Comparison of ENCODE assay signal across 10 cellular contexts in genomic region chr19:18254546-18255500, GRCh38. TPM values are rescaled to one million over a fixed set of nuclear protein-coding genes. Genes with fewer than 3 reads are reported as not detected.
DNase-seq lines count a peak whose midpoint lies in the region; ATAC-seq and TF ChIP-seq lines count a peak whose summit lies in the region.
"Had no signal": no experiment of that assay in that cellular context is flagged by ENCODE, and none has a peak within 500 bp of the region (broad histone marks: within the 10 kb centered on the region; RNA-seq: fewer than 3 reads in every experiment).

No MANE protein-coding gene starts in this region.

- H3K27ac ChIP-seq in foreskin keratinocyte = no peak overlapping the region
- H3K27ac ChIP-seq in transverse colon = peak overlapping the region; percentile 67 to 79 (median 73)

- TF ChIP-seq EP300 in transverse colon (IDR thresholded peaks at IDR 0.05; ENCODE audit: low read depth) = no peak

- peak; percentile 64 for TF ChIP-seq POLR2A in transverse colon (IDR thresholded peaks at IDR 0.05)

- WGBS in transverse colon (ENCODE audit: low coverage in 1 of 2), 2 donors = 16% methylated on average over 19 of the region's 23 CpGs; no CpG with 5 or more reads in 1 of the 2 donors

- H3K4me1 ChIP-seq in foreskin keratinocyte (peaks cover 3% of the 10 kb centered on the region), transverse colon (peaks cover 0 to 29% (median 10%) of the 10 kb centered on the region in 4 donors)

- ATAC-seq in foreskin keratinocyte = peak; percentile 64

- intact Hi-C loops in transverse colon (cut with DNase I; ENCODE audit: low total_unique reads) = loop anchor here (5.0 kb wide), 1 partner anchor 143 kb away; no protein-coding TSS in a partner anchor

- H3K4me3 ChIP-seq in transverse colon = peak overlapping the region in 2 of 4 donors; percentile 16 to 31

- H3K9me3 ChIP-seq in transverse colon = no peaks in the 10 kb centered on the region

- no peaks in the 10 kb centered on the region for H3K36me3 ChIP-seq in transverse colon

- TF ChIP-seq CTCF in foreskin keratinocyte (conservative IDR thresholded peaks at IDR 0.05) (peak; percentile 54), transverse colon (IDR thresholded peaks at IDR 0.05) (peak; percentile 35 to 72 (median 54))

- H3K27me3 ChIP-seq in foreskin keratinocyte (no peaks in the 10 kb centered on the region), transverse colon (peaks cover 8% of the 10 kb centered on the region)

- peak; percentile 41 to 64 for DNase-seq in NCI-H2081 (lab: John Stamatoyannopoulos, UW)
- DNase-seq in NCI-H2081 treated with DMSO at 0.1 percent for 48 hours (lab: John Stamatoyannopoulos, UW) = no peak
- peak; percentile 86 for DNase-seq in NCI-H69 (lab: John Stamatoyannopoulos, UW)
- no peak for DNase-seq in foreskin keratinocyte
- DNase-seq in transverse colon = peak; percentile 76
- no peak for DNase-seq in stimulated activated CD4-positive, alpha-beta T cell treated with anti-CD3 and anti-CD28 coated beads, Interleukin-15, amount 100 ng/mL, for 24 hours
- DNase-seq in middle frontal gyrus (ENCODE audit: extremely low spot score, low spot score) = no peak
- no peak for DNase-seq in activated CD4-positive, CD25-positive, alpha-beta regulatory T cell treated with anti-CD3 and anti-CD28 coated beads, Interleukin-2, amount 50 U/mL, for 72 hours
- DNase-seq: activated CD4-positive, alpha-beta T cell treated with anti-CD3 and anti-CD28 coated beads for 48 hours; foreskin fibroblast had no signal

- in situ Hi-C loops in transverse colon (cut with MboI; ENCODE audit: low pct_ligation_motif_present in 1 of 4, low pct_unique_long_range_greater_than_20kb in 1 of 4, low sequenced_read_pairs in 3 of 4) = loop anchor here in 1 of 4 donors (25.0 kb wide), 1 partner anchor 157 kb away; the partner anchor contains the start of gene SSBP4

RNA-seq across cellular contexts. Expression of gene IQCN, which starts 19.4 kb away (rescaled TPM):
- total RNA-seq in foreskin keratinocyte = 0.03 and 0.04 TPM in 2 replicates
- not detected in 2 replicates for polyA plus RNA-seq in foreskin keratinocyte
- 10 to 100 TPM in 3 of 4 donors, 1 to 10 TPM in 1; 4.8 to 49.7 (median 17.5) TPM for total RNA-seq in transverse colon

RNA-seq across cellular contexts. Expression of gene JUND, which starts 26.6 kb away (rescaled TPM):
- 35.0 and 36.9 TPM in 2 replicates for total RNA-seq in foreskin keratinocyte
- 47.1 and 47.7 TPM in 2 replicates for polyA plus RNA-seq in foreskin keratinocyte
- total RNA-seq in transverse colon = 1,000 to 10,000 TPM in 3 of 4 donors, 100 to 1,000 TPM in 1; 714 to 2,423 (median 1,288) TPM

RNA-seq across cellular contexts. Expression of gene PDE4C, which starts 28.6 kb away (rescaled TPM):
- total RNA-seq in foreskin keratinocyte (not detected in 2 replicates), transverse colon (10 to 100 TPM in 2 of 4 donors, 1 to 10 TPM in 2; 3.0 to 18.3 (median 7.7) TPM)
- polyA plus RNA-seq in foreskin keratinocyte = not detected in 2 replicates

RNA-seq across cellular contexts. Expression of gene RAB3A, which starts 51.0 kb away (rescaled TPM):
- total RNA-seq in foreskin keratinocyte (0.68 and 0.85 TPM in 2 replicates), transverse colon (1 to 10 TPM in 3 of 4 donors, not detected in 1; 2.2 to 8.6 (median 3.8) TPM)
- 0.84 and 1.5 TPM in 2 replicates for polyA plus RNA-seq in foreskin keratinocyte

Comparison
In these comparisons a context has a peak if more than half of its experiments do, and no peak if none do; other contexts are left out.
1. DNase-seq: peak in NCI-H2081 (2 of 2), NCI-H69 (single experiment) and transverse colon (single experiment); none in NCI-H2081 treated with DMSO at 0.1 percent for 48 hours (single experiment), foreskin keratinocyte (0 of 2), stimulated activated CD4-positive, alpha-beta T cell treated with anti-CD3 and anti-CD28 coated beads, Interleukin-15, amount 100 ng/mL, for 24 hours (single experiment), middle frontal gyrus (single experiment) and activated CD4-positive, CD25-positive, alpha-beta regulatory T cell treated with anti-CD3 and anti-CD28 coated beads, Interleukin-2, amount 50 U/mL, for 72 hours (single experiment).
2. RNA of gene JUND, which starts 26.6 kb away (total RNA-seq): 714 to 2,423 TPM in transverse colon; 35.0 to 36.9 TPM in foreskin keratinocyte; every median in the first group is over 10 times any median in the second.